ENCODE assay signal across 18 cellular contexts in genomic region chr22:35113341-35113740, GRCh38. TPM values are rescaled to one million over a fixed set of nuclear protein-coding genes. Genes with fewer than 3 reads are reported as not detected.
DNase-seq lines count a peak whose midpoint lies in the region; ATAC-seq and TF ChIP-seq lines count a peak whose summit lies in the region.
"Had no signal": no experiment of that assay in that cellular context is flagged by ENCODE, and none has a peak within 500 bp of the region (broad histone marks: within the 10 kb centered on the region; RNA-seq: fewer than 3 reads in every experiment).

No MANE protein-coding gene starts in this region.

- H3K36me3 ChIP-seq in BLaER1: no peaks in the 10 kb centered on the region
- H3K36me3 ChIP-seq: BE2C; BLaER1 treated with 17β-estradiol and CSF1 and Interleukin-3, amounts not matched to agents 10 nM and 100 nM had no signal

- H3K9me3 ChIP-seq in BLaER1: peaks cover 11% of the 10 kb centered on the region
- H3K9me3 ChIP-seq: A549, BE2C, Caco-2 had no signal

- H3K4me3 Mint-ChIP-seq in progenitor cell of endocrine pancreas (ENCODE audit: low read depth): no peak overlapping the region
- H3K4me3 Mint-ChIP-seq: CD4-positive, alpha-beta T cell; CD8-positive, alpha-beta T cell had no signal

- peak; percentile 31 for DNase-seq in islet precursor cell
- no peak for DNase-seq in progenitor cell of endocrine pancreas (ENCODE audit: low spot score, unreplicated experiment)
- no peak for DNase-seq in stimulated activated CD8-positive, alpha-beta memory T cell treated with anti-CD3 and anti-CD28 coated beads, Interleukin-4, amount 100 ng/mL, for 48 hours
- no peak for DNase-seq in stimulated activated CD4-positive, alpha-beta T cell treated with anti-CD3 and anti-CD28 coated beads, Interleukin-4, amount 100 ng/mL, for 4 hours
- DNase-seq: BE2C; Caco-2; Calu3; CD4-positive, alpha-beta T cell; CD8-positive, alpha-beta T cell; DMS79 treated with DMSO at 0.1 percent for 48 hours; GF-D8 had no signal

- no peaks in the 10 kb centered on the region for H3K9me3 Mint-ChIP-seq in progenitor cell of endocrine pancreas (ENCODE audit: low read depth)
- H3K9me3 Mint-ChIP-seq: CD8-positive, alpha-beta T cell had no signal

- no peak for ATAC-seq in GM18520 (IDR thresholded peaks at IDR 0.05; ENCODE audit: unreplicated experiment)
- ATAC-seq: A549; CD8-positive, alpha-beta T cell had no signal

- 0 out of 2 replicates have a peak overlapping the region, but pooled peaks have one; percentile 69 for H3K27ac ChIP-seq in BLaER1
- H3K27ac ChIP-seq: 22Rv1, A549, C4-2B had no signal

- H3K4me1 ChIP-seq in BLaER1: peaks cover 25% of the 10 kb centered on the region
- H3K4me1 ChIP-seq: A549, BE2C, Caco-2 had no signal

- no peak for TF ChIP-seq CTCF in progenitor cell of endocrine pancreas (IDR thresholded peaks at IDR 0.05; ENCODE audit: unreplicated experiment)

- no peak overlapping the region for H3K4me3 ChIP-seq in BLaER1
- H3K4me3 ChIP-seq: A549; BLaER1 treated with 17β-estradiol and CSF1 and Interleukin-3, amounts not matched to agents 10 nM and 100 nM had no signal

- H3K9ac ChIP-seq in BLaER1: no peak overlapping the region
- H3K9ac ChIP-seq: BLaER1 treated with 17β-estradiol and CSF1 and Interleukin-3, amounts not matched to agents 10 nM and 100 nM had no signal

- no peaks in the 10 kb centered on the region for H3K4me1 Mint-ChIP-seq in progenitor cell of endocrine pancreas (ENCODE audit: low read depth)

- no peaks in the 10 kb centered on the region for H4K20me1 ChIP-seq in BLaER1
- H4K20me1 ChIP-seq: BLaER1 treated with 17β-estradiol and CSF1 and Interleukin-3, amounts not matched to agents 10 nM and 100 nM had no signal

- no peaks in the 10 kb centered on the region for H3K36me3 Mint-ChIP-seq in progenitor cell of endocrine pancreas (ENCODE audit: insufficient read depth)
- H3K36me3 Mint-ChIP-seq: CD8-positive, alpha-beta T cell had no signal

- H3K27me3 Mint-ChIP-seq in progenitor cell of endocrine pancreas: peaks cover 5% of the 10 kb centered on the region

- peak overlapping the region; percentile 4 for H3K27ac Mint-ChIP-seq in progenitor cell of endocrine pancreas
- H3K27ac Mint-ChIP-seq: CD4-positive, alpha-beta T cell; CD8-positive, alpha-beta T cell had no signal

- H3K4me2 ChIP-seq in BLaER1: peak overlapping the region; percentile 80; the same call in 1 of the 2 replicates
- H3K4me2 ChIP-seq: A549 had no signal

- no peaks in the 10 kb centered on the region for H3K27me3 ChIP-seq in BLaER1
- H3K27me3 ChIP-seq: BE2C; BLaER1 treated with 17β-estradiol and CSF1 and Interleukin-3, amounts not matched to agents 10 nM and 100 nM had no signal

RNA-seq across cellular contexts. Expression of gene ISX, which starts 47.4 kb away (rescaled TPM):
- total RNA-seq in progenitor cell of endocrine pancreas: 8.9 and 12.7 TPM in 2 replicates
- total RNA-seq: A172; Calu3; CD4-positive, alpha-beta T cell; CD8-positive, alpha-beta T cell had no signal
